Comparison of ENCODE assay signal across 8 cellular contexts in the genomic region with DNA sequence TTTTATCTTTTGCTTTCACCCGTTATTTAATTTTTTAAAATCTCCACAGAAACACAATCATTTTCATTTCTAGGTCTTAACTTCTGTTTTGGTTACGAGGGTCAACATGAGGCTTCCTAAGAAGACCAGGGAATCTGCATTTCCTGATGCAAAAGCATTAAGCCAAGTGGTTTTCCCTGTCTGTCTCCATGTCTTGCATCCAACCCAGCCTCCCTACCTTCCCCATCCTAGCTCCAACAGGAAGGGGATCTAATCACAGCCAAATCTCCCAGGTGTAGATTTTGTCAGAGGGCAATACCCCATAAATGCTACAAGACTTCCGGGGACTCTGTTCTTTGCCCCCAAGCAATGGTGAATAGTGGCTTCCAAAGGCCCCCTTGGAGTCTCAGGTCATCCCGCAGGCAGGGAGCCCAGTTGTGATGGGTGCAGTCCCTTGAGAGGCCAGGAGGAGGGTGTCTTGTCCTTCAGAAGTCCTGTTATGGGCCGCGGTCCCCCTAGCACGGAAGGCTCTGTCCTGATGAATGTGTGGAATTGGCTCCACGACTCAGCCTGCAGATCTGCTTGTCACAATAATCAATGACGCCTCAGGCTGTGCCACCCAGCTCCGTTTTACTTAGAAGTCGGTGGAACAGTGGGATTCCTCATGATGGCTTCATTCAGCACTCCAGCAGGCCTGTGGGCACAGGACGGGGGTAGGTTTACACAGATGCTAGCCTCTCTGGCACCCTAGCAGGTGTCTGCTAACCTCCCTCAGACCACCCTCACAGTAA.
DNase-seq lines count a peak whose midpoint lies in the region; ATAC-seq, FAIRE-seq and TF ChIP-seq lines count a peak whose summit lies in the region.

No MANE protein-coding gene starts in this region.

- peaks cover 20% of the 10 kb centered on the region for H3K4me1 Mint-ChIP-seq in astrocyte (ENCODE audit: low read depth, unreplicated experiment)

- H2AFZ ChIP-seq in OCI-LY7 (ENCODE audit: low read length) (no peak overlapping the region), astrocyte (ENCODE audit: low read depth, low read length) (no peak overlapping the region)

- H3K4me3 Mint-ChIP-seq in astrocyte (ENCODE audit: unreplicated experiment) = no peak overlapping the region

- no peaks in the 10 kb centered on the region for H3K27me3 ChIP-seq in astrocyte (ENCODE audit: insufficient read depth, low read length)

- no peaks in the 10 kb centered on the region for H3K79me2 ChIP-seq in OCI-LY7 (ENCODE audit: insufficient read depth, low read depth, low read length)
- H3K79me2 ChIP-seq in astrocyte (ENCODE audit: insufficient read depth, low read length) = no peaks in the 10 kb centered on the region

- intact Hi-C loops in OCI-LY7 (cut with micrococcal nuclease; ENCODE audit: unreplicated experiment) = no loop called here

- no peak for ATAC-seq in GM18520 (IDR thresholded peaks at IDR 0.05; ENCODE audit: unreplicated experiment)

- H3K9me3 ChIP-seq in OCI-LY7 (ENCODE audit: low read length) (no peaks in the 10 kb centered on the region), astrocyte (ENCODE audit: insufficient read depth, low read depth, low read length) (no peaks in the 10 kb centered on the region)

- peaks cover 8% of the 10 kb centered on the region for H3K9me3 Mint-ChIP-seq in astrocyte (ENCODE audit: unreplicated experiment)

- H3K27ac Mint-ChIP-seq in astrocyte (ENCODE audit: unreplicated experiment) = peak overlapping the region; percentile 35

- no peaks in the 10 kb centered on the region for H3K27me3 Mint-ChIP-seq in astrocyte (ENCODE audit: low read depth, unreplicated experiment)

- H3K36me3 ChIP-seq in OCI-LY7 (ENCODE audit: insufficient read depth, low read length) (no peaks in the 10 kb centered on the region), astrocyte (ENCODE audit: insufficient read depth, low read length) (no peaks in the 10 kb centered on the region)

- H4K20me1 ChIP-seq in OCI-LY7 (ENCODE audit: insufficient read depth, low read length) (no peaks in the 10 kb centered on the region), astrocyte (ENCODE audit: insufficient read depth, low read length) (no peaks in the 10 kb centered on the region)

- FAIRE-seq in GM19239 (lab: Jason Lieb, UNC) = no peak
- FAIRE-seq in astrocyte (lab: Jason Lieb, UNC) = no peak

- H3K4me3 ChIP-seq in OCI-LY7 (ENCODE audit: low read depth, low read length, poor library complexity, severe bottlenecking) (no peak overlapping the region), astrocyte (ENCODE audit: insufficient read depth, low read depth, low read length) (no peak overlapping the region)

- H3K27ac ChIP-seq in OCI-LY7 (ENCODE audit: low read depth, low read length, poor library complexity, severe bottlenecking) (no peak overlapping the region), astrocyte (ENCODE audit: low read depth, low read length) (no peak overlapping the region)

- peak overlapping the region; percentile 21 for H3K9ac ChIP-seq in astrocyte (ENCODE audit: low read length)

- POLR2A ChIA-PET in OCI-LY7 (lab: Charles Lee) = no interaction called here

- H3K4me2 ChIP-seq in OCI-LY7 (ENCODE audit: low read length) (no peak overlapping the region), astrocyte (ENCODE audit: low read length) (peak overlapping the region; percentile 76)

- H3K9me2 ChIP-seq in OCI-LY7 (ENCODE audit: insufficient read depth, low read length) = no peaks in the 10 kb centered on the region

- no peaks in the 10 kb centered on the region for H3K36me3 Mint-ChIP-seq in astrocyte (ENCODE audit: low read depth, unreplicated experiment)

- BruUV-seq in OCI-LY7 (replicated peaks; lab: Mats Ljungman, UMichigan) = no TSS peak

- TF ChIP-seq CTCF in OCI-LY7 (conservative IDR thresholded peaks at IDR 0.05; ENCODE audit: low read length) (peak; percentile 52), astrocyte (IDR thresholded peaks at IDR 0.05; ENCODE audit: insufficient read depth, low read depth, low read length) (peak; percentile 77)

- H3K4me1 ChIP-seq in OCI-LY7 (ENCODE audit: insufficient read depth, low read length, poor library complexity, severe bottlenecking) = no peaks in the 10 kb centered on the region
- H3K4me1 ChIP-seq in astrocyte (ENCODE audit: insufficient read depth, low read length) = peaks cover 10% of the 10 kb centered on the region

- CTCF ChIA-PET in OCI-LY7 (lab: Charles Lee; ENCODE audit: unreplicated experiment) = no interaction called here

- DNase-seq in AG08395 (ENCODE audit: low spot score) = peak; percentile 90
- peak; percentile 21 for DNase-seq in GM19239 (ENCODE audit: insufficient read length, low spot score)
- peak; percentile 6 for DNase-seq in OCI-LY7 (ENCODE audit: low spot score)
- peak; percentile 53 for DNase-seq in astrocyte (ENCODE audit: low read depth)
- DNase-seq in iPS DF 19.7 (ENCODE audit: low read depth, low spot score) = peak; percentile 54
- DNase-seq in stimulated activated CD4-positive, alpha-beta T cell treated with anti-CD3 and anti-CD28 coated beads, Interleukin-2, amount 100 ng/mL, for 24 hours = peak; percentile 23 to 34
- DNase-seq in NCI-H345 treated with DMSO at 0.1 percent for 48 hours (lab: John Stamatoyannopoulos, UW; ENCODE audit: unreplicated experiment) = no peak
